In the genomic region with DNA sequence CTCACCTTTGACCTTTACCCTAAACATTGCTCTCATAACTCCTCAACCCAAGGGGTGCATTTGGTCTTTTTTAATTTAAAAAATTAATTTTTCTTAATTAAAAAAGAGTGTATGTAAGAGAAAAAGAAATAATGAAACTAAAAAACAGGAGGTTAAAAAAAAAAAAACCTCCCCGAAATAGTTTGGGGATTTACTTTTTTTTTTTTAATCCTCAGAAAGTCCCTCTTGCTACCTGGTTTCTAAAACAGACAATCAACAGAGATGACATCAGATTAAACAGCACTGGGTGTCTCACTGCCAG, we compare ENCODE assay signal across 13 cellular contexts.
DNase-seq lines count a peak whose midpoint lies in the region; ATAC-seq lines count a peak whose summit lies in the region.
"Had no signal": no experiment of that assay in that cellular context is flagged by ENCODE, and none has a peak within 500 bp of the region (broad histone marks: within the 10 kb centered on the region; RNA-seq: fewer than 3 reads in every experiment).

No MANE protein-coding gene starts in this region.

- no peak overlapping the region for H2BK120ac ChIP-seq in trophoblast cell (ENCODE audit: insufficient read depth, low read length, poor library complexity)

- H3K14ac ChIP-seq in trophoblast cell (ENCODE audit: low read length) = no peak overlapping the region

- H3K27ac ChIP-seq in SJSA1 (peak overlapping the region; percentile 76), trophoblast cell (ENCODE audit: low read depth, low read length) (peak overlapping the region; percentile 70)
- H3K27ac ChIP-seq in effector memory CD4-positive, alpha-beta T cell (ENCODE audit: insufficient read depth, low read length, poor library complexity, severe bottlenecking) = no peak overlapping the region
- H3K27ac ChIP-seq: heart right ventricle, right lobe of liver had no signal

- H3K9me3 ChIP-seq in SJSA1 (replicated peaks) (peaks cover 2% of the 10 kb centered on the region), trophoblast cell (ENCODE audit: insufficient read depth, low read depth, low read length) (peaks cover 1% of the 10 kb centered on the region)
- peaks cover 1% of the 10 kb centered on the region for H3K9me3 ChIP-seq in effector memory CD4-positive, alpha-beta T cell (ENCODE audit: control insufficient read depth, low read length)
- H3K9me3 ChIP-seq: right lobe of liver had no signal

- no peak overlapping the region for H4K8ac ChIP-seq in trophoblast cell (ENCODE audit: low read depth, low read length)

- peak overlapping the region; percentile 48 for H2BK5ac ChIP-seq in trophoblast cell (ENCODE audit: low read depth, low read length, poor library complexity)

- peaks cover 19% of the 10 kb centered on the region for H3K79me1 ChIP-seq in trophoblast cell (ENCODE audit: low read length)

- no peak overlapping the region for H3K9ac ChIP-seq in trophoblast cell (ENCODE audit: low read length)

- H3K27me3 ChIP-seq in SJSA1 (replicated peaks) (no peaks in the 10 kb centered on the region), trophoblast cell (ENCODE audit: insufficient read depth, low read length) (no peaks in the 10 kb centered on the region)
- H3K27me3 ChIP-seq in effector memory CD4-positive, alpha-beta T cell (replicated peaks; ENCODE audit: control insufficient read depth, insufficient read depth, low read length, poor library complexity, severe bottlenecking) = no peaks in the 10 kb centered on the region
- H3K27me3 ChIP-seq: heart right ventricle, right lobe of liver had no signal

- no peak for DNase-seq in SJSA1 (ENCODE audit: low read depth in 1 of 2, low spot score in 2 of 2)
- no peak for DNase-seq in trophoblast cell
- no peak for DNase-seq in COLO668 (lab: John Stamatoyannopoulos, UW; ENCODE audit: unreplicated experiment)
- no peak for DNase-seq in effector memory CD4-positive, alpha-beta T cell
- no peak for DNase-seq in LoVo (ENCODE audit: low spot score)
- DNase-seq: GF-D8, NCI-H1092 treated with DMSO at 0.1 percent for 48 hours, NCI-H446 had no signal

- peaks cover 55% of the 10 kb centered on the region for H3K4me1 ChIP-seq in SJSA1 (replicated peaks)
- peaks cover 28 to 31% of the 10 kb centered on the region in 2 experiments for H3K4me1 ChIP-seq in trophoblast cell (ENCODE audit: control insufficient read depth in 1 of 2, insufficient read depth in 2 of 2, low read length in 2 of 2)
- no peaks in the 10 kb centered on the region for H3K4me1 ChIP-seq in effector memory CD4-positive, alpha-beta T cell (ENCODE audit: control insufficient read depth, insufficient read depth, low read length, poor library complexity, severe bottlenecking)
- H3K4me1 ChIP-seq: right lobe of liver had no signal

- H3K23ac ChIP-seq in trophoblast cell (ENCODE audit: low read length) = no peak overlapping the region

- H3K36me3 ChIP-seq in SJSA1 (peaks cover 2% of the 10 kb centered on the region; the same call in 1 of the 2 replicates), trophoblast cell (ENCODE audit: control insufficient read depth in 1 of 2, insufficient read depth in 2 of 2, low read length in 2 of 2) (no peaks in the 10 kb centered on the region)
- H3K36me3 ChIP-seq in effector memory CD4-positive, alpha-beta T cell (ENCODE audit: control insufficient read depth, insufficient read depth, low read length) = no peaks in the 10 kb centered on the region
- H3K36me3 ChIP-seq: heart right ventricle, right lobe of liver had no signal

- H3K79me2 ChIP-seq in trophoblast cell (ENCODE audit: control insufficient read depth, insufficient read depth, low read length, poor library complexity) = no peaks in the 10 kb centered on the region

- H2BK12ac ChIP-seq in trophoblast cell (ENCODE audit: low read length) = peak overlapping the region; percentile 88

- H3K18ac ChIP-seq in trophoblast cell (ENCODE audit: low read length) = no peak overlapping the region

- H3K4me3 ChIP-seq in SJSA1 (no peak overlapping the region), trophoblast cell (ENCODE audit: low read depth, low read length) (no peak overlapping the region)
- H3K4me3 ChIP-seq in effector memory CD4-positive, alpha-beta T cell (ENCODE audit: insufficient read depth, low read depth, low read length, poor library complexity, severe bottlenecking) = no peak overlapping the region
- H3K4me3 ChIP-seq: heart right ventricle, right lobe of liver had no signal

- ATAC-seq in GM19328 (IDR thresholded peaks at IDR 0.05; ENCODE audit: unreplicated experiment) (peak; percentile 5), HG03025 (IDR thresholded peaks at IDR 0.05; ENCODE audit: low FRiP score, unreplicated experiment) (peak; percentile 5), GM18858 (IDR thresholded peaks at IDR 0.05; ENCODE audit: unreplicated experiment) (no peak)

- H3K4ac ChIP-seq in trophoblast cell (ENCODE audit: low read depth, low read length) = no peak overlapping the region

- H4K91ac ChIP-seq in trophoblast cell (ENCODE audit: low read depth, low read length) = peak overlapping the region; percentile 69

- no peak overlapping the region for H3K4me2 ChIP-seq in trophoblast cell (ENCODE audit: low read length)

- WGBS in trophoblast cell (ENCODE audit: extremely low coverage, insufficient coverage, insufficient read length) = no CpG with 5 or more reads among the region's 1 CpG

- no peak overlapping the region for H4K12ac ChIP-seq in trophoblast cell (ENCODE audit: low read depth, low read length)

- H2AK5ac ChIP-seq in trophoblast cell (ENCODE audit: low read length) = no peak overlapping the region

- no peak overlapping the region for H2AFZ ChIP-seq in trophoblast cell (ENCODE audit: insufficient read depth, low read length, poor library complexity)
